3 cellular contexts compared by ENCODE assay signal in genomic region chr2:223000872-223001825, GRCh38.
A peak's percentile ranks its signal among the peaks of the same experiment; 100 is the strongest.
TF ChIP-seq lines count a peak whose summit lies in the region.

No MANE protein-coding gene starts in this region.

TF ChIP-seq in IMR-90, 13 proteins besides CTCF, POLR2A, EP300 and RAD21:
- no peak for TF ChIP-seq NFE2L2 (IDR thresholded peaks at IDR 0.05; ENCODE audit: low read depth, low read length)
- TF ChIP-seq BHLHE40 (IDR thresholded peaks at IDR 0.05; ENCODE audit: low read depth, low read length), result no peak
- peak; percentile 71; the same call in 1 of the 2 replicates for TF ChIP-seq MAFK (IDR thresholded peaks at IDR 0.05; ENCODE audit: low read depth, low read length)
- no peak for TF ChIP-seq CHD1 (IDR thresholded peaks at IDR 0.05; ENCODE audit: low read depth, low read length)
- no peak for TF ChIP-seq MAZ (IDR thresholded peaks at IDR 0.05; ENCODE audit: borderline replicate concordance, low read depth, low read length)
- TF ChIP-seq CEBPB (IDR thresholded peaks at IDR 0.05; ENCODE audit: low read depth, low read length), result peak; percentile 91
- no peak for TF ChIP-seq RFX5 (IDR thresholded peaks at IDR 0.05; ENCODE audit: low read depth, low read length)
- no peak for TF ChIP-seq RCOR1 (IDR thresholded peaks at IDR 0.05; ENCODE audit: insufficient replicate concordance, low read length)
- TF ChIP-seq MXI1 (IDR thresholded peaks at IDR 0.05; ENCODE audit: borderline replicate concordance, low read depth, low read length), result no peak
TF ChIP-seq in IMR-90: peak in this region for 2.

TF ChIP-seq in H1, 55 proteins besides CTCF, POLR2A, EP300 and RAD21:
- TF ChIP-seq CEBPB (IDR thresholded peaks at IDR 0.05; ENCODE audit: low read depth, low read length) (peak; percentile 74; the same call in 1 of the 2 replicates), MAFK (IDR thresholded peaks at IDR 0.05; ENCODE audit: low read depth, low read length) (no peak)
TF ChIP-seq in H1: peak in this region for 1.

TF ChIP-seq in SK-N-SH, 30 proteins besides CTCF, POLR2A, EP300 and RAD21:
- no peak for TF ChIP-seq FOXJ3 (CRISPR knock-in tag; IDR thresholded peaks at IDR 0.05)
- TF ChIP-seq EZH2phosphoT487 (IDR thresholded peaks at IDR 0.05; ENCODE audit: borderline replicate concordance, low read depth), result no peak
- no peak for TF ChIP-seq TAF1 (IDR thresholded peaks at IDR 0.05; ENCODE audit: borderline replicate concordance, low read depth, low read length)
- TF ChIP-seq, protein P1, sequence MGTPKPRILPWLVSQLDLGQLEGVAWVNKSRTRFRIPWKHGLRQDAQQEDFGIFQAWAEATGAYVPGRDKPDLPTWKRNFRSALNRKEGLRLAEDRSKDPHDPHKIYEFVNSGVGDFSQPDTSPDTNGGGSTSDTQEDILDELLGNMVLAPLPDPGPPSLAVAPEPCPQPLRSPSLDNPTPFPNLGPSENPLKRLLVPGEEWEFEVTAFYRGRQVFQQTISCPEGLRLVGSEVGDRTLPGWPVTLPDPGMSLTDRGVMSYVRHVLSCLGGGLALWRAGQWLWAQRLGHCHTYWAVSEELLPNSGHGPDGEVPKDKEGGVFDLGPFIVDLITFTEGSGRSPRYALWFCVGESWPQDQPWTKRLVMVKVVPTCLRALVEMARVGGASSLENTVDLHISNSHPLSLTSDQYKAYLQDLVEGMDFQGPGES (IDR thresholded peaks at IDR 0.05; ENCODE audit: low read depth, low read length), result no peak
- TF ChIP-seq, protein P2, sequence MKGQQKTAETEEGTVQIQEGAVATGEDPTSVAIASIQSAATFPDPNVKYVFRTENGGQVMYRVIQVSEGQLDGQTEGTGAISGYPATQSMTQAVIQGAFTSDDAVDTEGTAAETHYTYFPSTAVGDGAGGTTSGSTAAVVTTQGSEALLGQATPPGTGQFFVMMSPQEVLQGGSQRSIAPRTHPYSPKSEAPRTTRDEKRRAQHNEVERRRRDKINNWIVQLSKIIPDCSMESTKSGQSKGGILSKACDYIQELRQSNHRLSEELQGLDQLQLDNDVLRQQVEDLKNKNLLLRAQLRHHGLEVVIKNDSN (IDR thresholded peaks at IDR 0.05; ENCODE audit: borderline replicate concordance, low read depth), result no peak
- TF ChIP-seq FOSL2 (IDR thresholded peaks at IDR 0.05; ENCODE audit: borderline replicate concordance, low read depth), result no peak
- no peak for TF ChIP-seq SMC3 (IDR thresholded peaks at IDR 0.05; ENCODE audit: low read depth, low read length)
- TF ChIP-seq, protein P3, sequence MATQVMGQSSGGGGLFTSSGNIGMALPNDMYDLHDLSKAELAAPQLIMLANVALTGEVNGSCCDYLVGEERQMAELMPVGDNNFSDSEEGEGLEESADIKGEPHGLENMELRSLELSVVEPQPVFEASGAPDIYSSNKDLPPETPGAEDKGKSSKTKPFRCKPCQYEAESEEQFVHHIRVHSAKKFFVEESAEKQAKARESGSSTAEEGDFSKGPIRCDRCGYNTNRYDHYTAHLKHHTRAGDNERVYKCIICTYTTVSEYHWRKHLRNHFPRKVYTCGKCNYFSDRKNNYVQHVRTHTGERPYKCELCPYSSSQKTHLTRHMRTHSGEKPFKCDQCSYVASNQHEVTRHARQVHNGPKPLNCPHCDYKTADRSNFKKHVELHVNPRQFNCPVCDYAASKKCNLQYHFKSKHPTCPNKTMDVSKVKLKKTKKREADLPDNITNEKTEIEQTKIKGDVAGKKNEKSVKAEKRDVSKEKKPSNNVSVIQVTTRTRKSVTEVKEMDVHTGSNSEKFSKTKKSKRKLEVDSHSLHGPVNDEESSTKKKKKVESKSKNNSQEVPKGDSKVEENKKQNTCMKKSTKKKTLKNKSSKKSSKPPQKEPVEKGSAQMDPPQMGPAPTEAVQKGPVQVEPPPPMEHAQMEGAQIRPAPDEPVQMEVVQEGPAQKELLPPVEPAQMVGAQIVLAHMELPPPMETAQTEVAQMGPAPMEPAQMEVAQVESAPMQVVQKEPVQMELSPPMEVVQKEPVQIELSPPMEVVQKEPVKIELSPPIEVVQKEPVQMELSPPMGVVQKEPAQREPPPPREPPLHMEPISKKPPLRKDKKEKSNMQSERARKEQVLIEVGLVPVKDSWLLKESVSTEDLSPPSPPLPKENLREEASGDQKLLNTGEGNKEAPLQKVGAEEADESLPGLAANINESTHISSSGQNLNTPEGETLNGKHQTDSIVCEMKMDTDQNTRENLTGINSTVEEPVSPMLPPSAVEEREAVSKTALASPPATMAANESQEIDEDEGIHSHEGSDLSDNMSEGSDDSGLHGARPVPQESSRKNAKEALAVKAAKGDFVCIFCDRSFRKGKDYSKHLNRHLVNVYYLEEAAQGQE (IDR thresholded peaks at IDR 0.05; ENCODE audit: low read depth, low read length), result no peak
- no peak for TF ChIP-seq GATA2 (CRISPR knock-in tag; IDR thresholded peaks at IDR 0.05)
- TF ChIP-seq YY1 (IDR thresholded peaks at IDR 0.05; ENCODE audit: low read depth), result no peak
- TF ChIP-seq GABPA (IDR thresholded peaks at IDR 0.05; ENCODE audit: low read depth), result no peak
- TF ChIP-seq, protein P4, sequence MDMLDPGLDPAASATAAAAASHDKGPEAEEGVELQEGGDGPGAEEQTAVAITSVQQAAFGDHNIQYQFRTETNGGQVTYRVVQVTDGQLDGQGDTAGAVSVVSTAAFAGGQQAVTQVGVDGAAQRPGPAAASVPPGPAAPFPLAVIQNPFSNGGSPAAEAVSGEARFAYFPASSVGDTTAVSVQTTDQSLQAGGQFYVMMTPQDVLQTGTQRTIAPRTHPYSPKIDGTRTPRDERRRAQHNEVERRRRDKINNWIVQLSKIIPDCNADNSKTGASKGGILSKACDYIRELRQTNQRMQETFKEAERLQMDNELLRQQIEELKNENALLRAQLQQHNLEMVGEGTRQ (IDR thresholded peaks at IDR 0.05; ENCODE audit: borderline replicate concordance, low read depth, low read length), result no peak
- TF ChIP-seq, protein P5, sequence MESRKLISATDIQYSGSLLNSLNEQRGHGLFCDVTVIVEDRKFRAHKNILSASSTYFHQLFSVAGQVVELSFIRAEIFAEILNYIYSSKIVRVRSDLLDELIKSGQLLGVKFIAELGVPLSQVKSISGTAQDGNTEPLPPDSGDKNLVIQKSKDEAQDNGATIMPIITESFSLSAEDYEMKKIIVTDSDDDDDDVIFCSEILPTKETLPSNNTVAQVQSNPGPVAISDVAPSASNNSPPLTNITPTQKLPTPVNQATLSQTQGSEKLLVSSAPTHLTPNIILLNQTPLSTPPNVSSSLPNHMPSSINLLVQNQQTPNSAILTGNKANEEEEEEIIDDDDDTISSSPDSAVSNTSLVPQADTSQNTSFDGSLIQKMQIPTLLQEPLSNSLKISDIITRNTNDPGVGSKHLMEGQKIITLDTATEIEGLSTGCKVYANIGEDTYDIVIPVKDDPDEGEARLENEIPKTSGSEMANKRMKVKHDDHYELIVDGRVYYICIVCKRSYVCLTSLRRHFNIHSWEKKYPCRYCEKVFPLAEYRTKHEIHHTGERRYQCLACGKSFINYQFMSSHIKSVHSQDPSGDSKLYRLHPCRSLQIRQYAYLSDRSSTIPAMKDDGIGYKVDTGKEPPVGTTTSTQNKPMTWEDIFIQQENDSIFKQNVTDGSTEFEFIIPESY (IDR thresholded peaks at IDR 0.05; ENCODE audit: borderline replicate concordance, low read depth), result no peak
